Comparison of ENCODE assay signal across 21 cellular contexts in genomic region chr10:80633383-80633860, GRCh38.
"Had no signal": no experiment of that assay in that cellular context is flagged by ENCODE, and none has a peak within 500 bp of the region (broad histone marks: within the 10 kb centered on the region; RNA-seq: fewer than 3 reads in every experiment).

No MANE protein-coding gene starts in this region.

- H3K27me3 ChIP-seq: colonic mucosa, esophagus squamous epithelium, gastrocnemius medialis, heart right ventricle, left lung had no signal

- DNase-seq: colonic mucosa; cortex of kidney; effector CD8-positive, alpha-beta T cell; effector memory CD8-positive, alpha-beta T cell; endodermal cell; erythroblast; esophagus squamous epithelium; foreskin fibroblast; gastrocnemius medialis; glutamatergic neuron; heart right ventricle; hippocampal formation; left cardiac atrium; left lung; left ventricle myocardium superior; lower lobe of right lung; mesenchymal stem cell; midbrain had no signal

- H3K27ac ChIP-seq: colonic mucosa, epithelial cell of prostate, esophagus squamous epithelium, gastrocnemius medialis, heart right ventricle, lower lobe of right lung had no signal

- H3K9me3 ChIP-seq: colonic mucosa, esophagus squamous epithelium, gastrocnemius medialis, lower lobe of right lung had no signal

- H3K4me3 ChIP-seq: colonic mucosa, esophagus squamous epithelium, gastrocnemius medialis, heart right ventricle, left lung, lower lobe of right lung had no signal

- H3K4me3 Mint-ChIP-seq: dendritic cell treated with granulocyte-macrophage colony-stimulating factor and Interleukin-4, amounts not matched to agents 40 ng/mL and 50 ng/mL, for 4 days; effector memory CD8-positive, alpha-beta T cell; endodermal cell had no signal

- H3K27ac Mint-ChIP-seq: dendritic cell treated with granulocyte-macrophage colony-stimulating factor and Interleukin-4, amounts not matched to agents 40 ng/mL and 50 ng/mL, for 4 days; effector memory CD8-positive, alpha-beta T cell; endodermal cell had no signal

- H3K4me1 ChIP-seq: colonic mucosa, esophagus squamous epithelium, gastrocnemius medialis, heart right ventricle, left lung, lower lobe of right lung had no signal

- ATAC-seq: effector memory CD8-positive, alpha-beta T cell; esophagus mucosa; gastrocnemius medialis; heart right ventricle; left cardiac atrium; left lung; left ventricle myocardium superior had no signal

- H3K9me3 Mint-ChIP-seq: dendritic cell treated with granulocyte-macrophage colony-stimulating factor and Interleukin-4, amounts not matched to agents 40 ng/mL and 50 ng/mL, for 4 days had no signal

- H3K4me1 Mint-ChIP-seq: endodermal cell had no signal

- H3K36me3 ChIP-seq: colonic mucosa, esophagus squamous epithelium, gastrocnemius medialis, heart right ventricle, left lung, lower lobe of right lung had no signal
